In the genomic region with DNA sequence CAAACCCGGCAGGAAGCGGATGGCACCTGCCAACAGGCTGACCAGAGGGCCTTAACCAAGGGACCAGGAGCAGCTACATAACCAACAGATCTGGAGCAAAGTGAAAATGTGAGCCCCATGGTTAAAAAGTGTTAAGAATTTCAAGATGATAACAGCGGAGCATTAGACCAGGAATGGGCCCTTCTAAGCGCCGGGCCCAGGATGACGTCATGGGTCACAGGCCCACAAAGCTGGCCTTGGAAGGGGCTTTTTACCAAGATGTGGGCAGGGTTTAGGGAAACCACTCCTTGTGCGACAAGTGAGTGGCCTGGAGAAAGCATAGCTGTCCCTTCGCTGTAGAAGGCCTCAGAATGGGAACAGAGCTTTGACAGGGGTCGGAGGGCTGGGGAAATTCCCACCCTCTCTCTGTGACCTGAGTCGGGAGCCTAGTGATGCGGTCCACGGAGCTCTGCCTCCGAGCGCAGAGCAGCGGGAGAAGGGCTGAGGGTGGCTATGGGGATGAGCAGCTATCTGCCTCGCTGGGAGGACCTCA, we compare ENCODE assay signal across 1 cellular context.
TF ChIP-seq lines count a peak whose summit lies in the region.

No MANE protein-coding gene starts in this region.

TF ChIP-seq in K562, 482 proteins besides CTCF, POLR2A, EP300 and RAD21 (continued from another document):
- TF ChIP-seq, protein P1, sequence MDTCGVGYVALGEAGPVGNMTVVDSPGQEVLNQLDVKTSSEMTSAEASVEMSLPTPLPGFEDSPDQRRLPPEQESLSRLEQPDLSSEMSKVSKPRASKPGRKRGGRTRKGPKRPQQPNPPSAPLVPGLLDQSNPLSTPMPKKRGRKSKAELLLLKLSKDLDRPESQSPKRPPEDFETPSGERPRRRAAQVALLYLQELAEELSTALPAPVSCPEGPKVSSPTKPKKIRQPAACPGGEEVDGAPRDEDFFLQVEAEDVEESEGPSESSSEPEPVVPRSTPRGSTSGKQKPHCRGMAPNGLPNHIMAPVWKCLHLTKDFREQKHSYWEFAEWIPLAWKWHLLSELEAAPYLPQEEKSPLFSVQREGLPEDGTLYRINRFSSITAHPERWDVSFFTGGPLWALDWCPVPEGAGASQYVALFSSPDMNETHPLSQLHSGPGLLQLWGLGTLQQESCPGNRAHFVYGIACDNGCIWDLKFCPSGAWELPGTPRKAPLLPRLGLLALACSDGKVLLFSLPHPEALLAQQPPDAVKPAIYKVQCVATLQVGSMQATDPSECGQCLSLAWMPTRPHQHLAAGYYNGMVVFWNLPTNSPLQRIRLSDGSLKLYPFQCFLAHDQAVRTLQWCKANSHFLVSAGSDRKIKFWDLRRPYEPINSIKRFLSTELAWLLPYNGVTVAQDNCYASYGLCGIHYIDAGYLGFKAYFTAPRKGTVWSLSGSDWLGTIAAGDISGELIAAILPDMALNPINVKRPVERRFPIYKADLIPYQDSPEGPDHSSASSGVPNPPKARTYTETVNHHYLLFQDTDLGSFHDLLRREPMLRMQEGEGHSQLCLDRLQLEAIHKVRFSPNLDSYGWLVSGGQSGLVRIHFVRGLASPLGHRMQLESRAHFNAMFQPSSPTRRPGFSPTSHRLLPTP (IDR thresholded peaks at IDR 0.05; ENCODE audit: borderline replicate concordance, extremely low read depth, insufficient read length): no peak
- TF ChIP-seq STAT5B (CRISPR knock-in tag; IDR thresholded peaks at IDR 0.05): no peak
- TF ChIP-seq, protein P2, sequence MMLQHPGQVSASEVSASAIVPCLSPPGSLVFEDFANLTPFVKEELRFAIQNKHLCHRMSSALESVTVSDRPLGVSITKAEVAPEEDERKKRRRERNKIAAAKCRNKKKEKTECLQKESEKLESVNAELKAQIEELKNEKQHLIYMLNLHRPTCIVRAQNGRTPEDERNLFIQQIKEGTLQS (IDR thresholded peaks at IDR 0.05): peak; percentile 67; the same call in 1 of the 2 replicates
- TF ChIP-seq, protein P2 (CRISPR knock-in tag; conservative IDR thresholded peaks at IDR 0.05): no peak
- TF ChIP-seq, protein P3, sequence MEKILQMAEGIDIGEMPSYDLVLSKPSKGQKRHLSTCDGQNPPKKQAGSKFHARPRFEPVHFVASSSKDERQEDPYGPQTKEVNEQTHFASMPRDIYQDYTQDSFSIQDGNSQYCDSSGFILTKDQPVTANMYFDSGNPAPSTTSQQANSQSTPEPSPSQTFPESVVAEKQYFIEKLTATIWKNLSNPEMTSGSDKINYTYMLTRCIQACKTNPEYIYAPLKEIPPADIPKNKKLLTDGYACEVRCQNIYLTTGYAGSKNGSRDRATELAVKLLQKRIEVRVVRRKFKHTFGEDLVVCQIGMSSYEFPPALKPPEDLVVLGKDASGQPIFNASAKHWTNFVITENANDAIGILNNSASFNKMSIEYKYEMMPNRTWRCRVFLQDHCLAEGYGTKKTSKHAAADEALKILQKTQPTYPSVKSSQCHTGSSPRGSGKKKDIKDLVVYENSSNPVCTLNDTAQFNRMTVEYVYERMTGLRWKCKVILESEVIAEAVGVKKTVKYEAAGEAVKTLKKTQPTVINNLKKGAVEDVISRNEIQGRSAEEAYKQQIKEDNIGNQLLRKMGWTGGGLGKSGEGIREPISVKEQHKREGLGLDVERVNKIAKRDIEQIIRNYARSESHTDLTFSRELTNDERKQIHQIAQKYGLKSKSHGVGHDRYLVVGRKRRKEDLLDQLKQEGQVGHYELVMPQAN (IDR thresholded peaks at IDR 0.05; ENCODE audit: borderline replicate concordance): no peak
- peak; percentile 67; the same call in 1 of the 2 replicates for TF ChIP-seq ATF7 (IDR thresholded peaks at IDR 0.05)
- no peak for TF ChIP-seq TCFL5 (CRISPR knock-in tag; conservative IDR thresholded peaks at IDR 0.05)
- no peak for TF ChIP-seq ZBTB17 (CRISPR knock-in tag; IDR thresholded peaks at IDR 0.05)
